ENCODE assay signal across 14 cellular contexts in the genomic region with DNA sequence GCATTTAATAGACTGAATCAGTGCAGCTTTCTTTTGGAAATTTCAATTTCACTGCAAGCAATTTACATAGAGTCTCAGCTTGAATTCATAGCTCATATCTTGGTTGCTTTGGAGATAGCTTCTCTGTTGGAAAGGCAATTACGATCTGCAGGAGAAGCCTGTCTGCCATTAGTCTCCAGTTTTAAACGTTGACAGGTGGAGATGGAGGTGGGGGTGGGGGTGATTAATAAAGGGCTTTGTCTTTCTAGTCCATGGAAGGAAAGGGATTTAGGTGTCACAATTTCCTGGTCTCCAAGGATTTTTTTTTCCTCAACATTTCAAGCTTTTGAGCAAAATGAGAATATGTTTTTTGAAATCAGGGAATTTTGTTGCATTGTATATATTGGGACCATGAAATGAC.
"Had no signal": no experiment of that assay in that cellular context is flagged by ENCODE, and none has a peak within 500 bp of the region (broad histone marks: within the 10 kb centered on the region; RNA-seq: fewer than 3 reads in every experiment).

No MANE protein-coding gene starts in this region.

- H3K36me3 ChIP-seq: cardiac muscle cell, esophagus squamous epithelium, sigmoid colon, upper lobe of right lung had no signal

- H3K27ac ChIP-seq: cardiac muscle cell, esophagus squamous epithelium, sigmoid colon, upper lobe of right lung had no signal

- H3K4me1 Mint-ChIP-seq: activated B cell treated with CpG ODN at 0.5 μM for 24 hours; naive thymus-derived CD4-positive, alpha-beta T cell had no signal

- H3K27me3 Mint-ChIP-seq: dendritic cell treated with granulocyte-macrophage colony-stimulating factor and Interleukin-4, amounts not matched to agents 40 ng/mL and 50 ng/mL, for 4 days had no signal

- H3K4me3 ChIP-seq: cardiac muscle cell, esophagus squamous epithelium, sigmoid colon, upper lobe of right lung had no signal

- H3K4me3 Mint-ChIP-seq: activated B cell treated with CpG ODN at 0.5 μM for 24 hours; activated CD4-positive, alpha-beta memory T cell treated with anti-CD3 and anti-CD28 coated beads for 36 hours; activated naive CD8-positive, alpha-beta T cell; dendritic cell treated with granulocyte-macrophage colony-stimulating factor and Interleukin-4, amounts not matched to agents 40 ng/mL and 50 ng/mL, for 4 days; naive thymus-derived CD4-positive, alpha-beta T cell had no signal

- DNase-seq: activated B cell treated with CpG ODN at 0.5 μM for 24 hours; activated CD4-positive, alpha-beta memory T cell treated with anti-CD3 and anti-CD28 coated beads for 36 hours; activated CD4-positive, alpha-beta T cell treated with anti-CD3 and anti-CD28 coated beads for 4 hours; activated T-cell treated with anti-CD3 and anti-CD28 coated beads for 4 hours; effector CD8-positive, alpha-beta T cell; esophagus squamous epithelium; mesenchymal stem cell; naive thymus-derived CD4-positive, alpha-beta T cell; sigmoid colon; stimulated activated naive CD4-positive, alpha-beta T cell; upper lobe of right lung had no signal

- H3K27me3 ChIP-seq: cardiac muscle cell, esophagus squamous epithelium, sigmoid colon, upper lobe of right lung had no signal

- H3K9me3 Mint-ChIP-seq: activated B cell treated with CpG ODN at 0.5 μM for 24 hours; activated CD4-positive, alpha-beta memory T cell treated with anti-CD3 and anti-CD28 coated beads for 36 hours; dendritic cell treated with granulocyte-macrophage colony-stimulating factor and Interleukin-4, amounts not matched to agents 40 ng/mL and 50 ng/mL, for 4 days had no signal

- H3K27ac Mint-ChIP-seq: activated B cell treated with CpG ODN at 0.5 μM for 24 hours; activated CD4-positive, alpha-beta memory T cell treated with anti-CD3 and anti-CD28 coated beads for 36 hours; activated naive CD8-positive, alpha-beta T cell; dendritic cell treated with granulocyte-macrophage colony-stimulating factor and Interleukin-4, amounts not matched to agents 40 ng/mL and 50 ng/mL, for 4 days; naive thymus-derived CD4-positive, alpha-beta T cell had no signal

- H3K9me3 ChIP-seq: esophagus squamous epithelium, sigmoid colon, upper lobe of right lung had no signal

- H3K4me1 ChIP-seq: upper lobe of right lung had no signal

- H3K36me3 Mint-ChIP-seq: activated CD4-positive, alpha-beta memory T cell treated with anti-CD3 and anti-CD28 coated beads for 36 hours; activated naive CD8-positive, alpha-beta T cell; naive thymus-derived CD4-positive, alpha-beta T cell had no signal
